Comparison of ENCODE assay signal across 13 cellular contexts in the genomic region with DNA sequence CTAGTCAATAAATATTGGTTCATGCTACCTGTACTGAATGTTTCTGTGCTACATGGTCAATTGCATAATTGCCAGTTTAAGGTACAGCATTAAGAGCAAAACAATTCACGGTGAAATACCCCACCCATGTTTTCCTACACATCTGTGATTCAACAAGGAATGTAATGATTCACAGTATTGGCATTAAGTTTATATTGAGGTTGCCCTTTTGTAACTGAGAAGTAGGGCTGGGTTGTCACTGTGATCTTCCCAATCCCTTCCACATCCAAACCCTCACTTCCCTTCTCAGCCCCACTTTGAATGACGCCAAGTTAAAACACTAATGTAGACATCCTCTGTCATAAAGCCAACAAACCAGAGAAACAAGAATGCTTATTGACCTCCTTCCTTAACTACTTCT.
DNase-seq lines count a peak whose midpoint lies in the region; ATAC-seq and TF ChIP-seq lines count a peak whose summit lies in the region.
"Had no signal": no experiment of that assay in that cellular context is flagged by ENCODE, and none has a peak within 500 bp of the region (broad histone marks: within the 10 kb centered on the region; RNA-seq: fewer than 3 reads in every experiment).

No MANE protein-coding gene starts in this region.

- H3K4me1 ChIP-seq in right atrium auricular region = no peaks in the 10 kb centered on the region

- in situ Hi-C loops in brain microvascular endothelial cell (cut with HindIII; ENCODE audit: low pct_ligation_motif_present, low sequenced_read_pairs) = loop anchor here (25.0 kb wide), 1 partner anchor 153 kb away; the partner anchor contains the start of gene GOLGA8J

- H3K27ac ChIP-seq in brain microvascular endothelial cell (peak overlapping the region; percentile 28), right atrium auricular region (no peak overlapping the region)

- H3K9me3 ChIP-seq in right atrium auricular region = no peaks in the 10 kb centered on the region

- ATAC-seq in HG02759 (IDR thresholded peaks at IDR 0.05; ENCODE audit: unreplicated experiment) (no peak), sciatic nerve (no peak)
- ATAC-seq: activated CD8-positive, alpha-beta memory T cell treated with anti-CD3 and anti-CD28 coated beads, Interleukin-2, amount 10 ng/mL, durations not matched to agents 7 days and 5 days had no signal

- H3K4me3 ChIP-seq in AG04449 (ENCODE audit: low read depth, low read length) (no peak overlapping the region), brain microvascular endothelial cell (ENCODE audit: low read depth, low read length) (no peak overlapping the region), right atrium auricular region (no peak overlapping the region)

- peak; percentile 10 for DNase-seq in AG04449 (ENCODE audit: low read depth, low spot score)
- peak; percentile 72 for DNase-seq in LHCN-M2 (ENCODE audit: low read depth)
- peak; percentile 63 for DNase-seq in brain microvascular endothelial cell
- DNase-seq in hepatic stellate cell (ENCODE audit: low spot score) = peak; percentile 36
- no peak for DNase-seq in activated T-helper 2 cell treated with anti-CD3 and anti-CD28 coated beads, Interferon-gamma antibody, Interleukin-2, Interleukin-4, amounts not matched to agents 10 μg/mL and 5 μg/mL and 100 μg/mL, durations not matched to agents 14 hours and 24 hours and 36 hours (ENCODE audit: low spot score)
- DNase-seq in right atrium auricular region (ENCODE audit: low spot score) = no peak
- no peak for DNase-seq in sciatic nerve (ENCODE audit: low spot score)
- DNase-seq: activated CD8-positive, alpha-beta memory T cell treated with anti-CD3 and anti-CD28 coated beads, Interleukin-2, amount 10 ng/mL, durations not matched to agents 7 days and 5 days; activated naive CD4-positive, alpha-beta T cell treated with anti-CD3 and anti-CD28 coated beads, Interleukin-2, amount 50 U/mL, for 16 hours; foreskin melanocyte; stimulated activated CD4-positive, alpha-beta T cell treated with anti-CD3 and anti-CD28 coated beads, Interleukin-2, amount 100 ng/mL, for 48 hours had no signal

- H3K27me3 Mint-ChIP-seq in activated T-helper 2 cell treated with anti-CD3 and anti-CD28 coated beads, Interferon-gamma antibody, Interleukin-2, Interleukin-4, amounts not matched to agents 10 μg/mL and 5 μg/mL and 100 μg/mL, durations not matched to agents 14 hours and 24 hours and 36 hours (ENCODE audit: low read depth) = peaks cover 6% of the 10 kb centered on the region
- H3K27me3 Mint-ChIP-seq: progenitor cell of endocrine pancreas had no signal

- H3K36me3 Mint-ChIP-seq in activated T-helper 2 cell treated with anti-CD3 and anti-CD28 coated beads, Interferon-gamma antibody, Interleukin-2, Interleukin-4, amounts not matched to agents 10 μg/mL and 5 μg/mL and 100 μg/mL, durations not matched to agents 14 hours and 24 hours and 36 hours (ENCODE audit: low read depth) = no peaks in the 10 kb centered on the region
- H3K36me3 Mint-ChIP-seq: activated CD8-positive, alpha-beta memory T cell treated with anti-CD3 and anti-CD28 coated beads, Interleukin-2, amount 10 ng/mL, durations not matched to agents 7 days and 5 days had no signal

- no peaks in the 10 kb centered on the region for H3K36me3 ChIP-seq in brain microvascular endothelial cell (replicated peaks)
- H3K36me3 ChIP-seq in right atrium auricular region = no peaks in the 10 kb centered on the region

- no peaks in the 10 kb centered on the region for H3K4me1 Mint-ChIP-seq in activated T-helper 2 cell treated with anti-CD3 and anti-CD28 coated beads, Interferon-gamma antibody, Interleukin-2, Interleukin-4, amounts not matched to agents 10 μg/mL and 5 μg/mL and 100 μg/mL, durations not matched to agents 14 hours and 24 hours and 36 hours (ENCODE audit: low read depth)
- H3K4me1 Mint-ChIP-seq: activated CD8-positive, alpha-beta memory T cell treated with anti-CD3 and anti-CD28 coated beads, Interleukin-2, amount 10 ng/mL, durations not matched to agents 7 days and 5 days had no signal

- no peak for TF ChIP-seq CTCF in AG04449 (IDR thresholded peaks at IDR 0.05; ENCODE audit: insufficient read depth, low read length, missing control alignments)
- no peak for TF ChIP-seq CTCF in brain microvascular endothelial cell (IDR thresholded peaks at IDR 0.05; ENCODE audit: low read depth, low read length, missing control alignments)
- TF ChIP-seq CTCF in right atrium auricular region (IDR thresholded peaks at IDR 0.05) = no peak

- intact Hi-C loops in activated T-helper 2 cell treated with anti-CD3 and anti-CD28 coated beads, Interferon-gamma antibody, Interleukin-2, Interleukin-4, amounts not matched to agents 10 μg/mL and 5 μg/mL and 100 μg/mL, durations not matched to agents 14 hours and 24 hours and 36 hours (cut with micrococcal nuclease) = no loop called here
- intact Hi-C loops in sciatic nerve (cut with DNase I) = no loop called here

- POLR2A ChIA-PET in AG04449 (lab: Yijun Ruan, JAX) = no interaction called here

- H3K9me3 Mint-ChIP-seq in activated T-helper 2 cell treated with anti-CD3 and anti-CD28 coated beads, Interferon-gamma antibody, Interleukin-2, Interleukin-4, amounts not matched to agents 10 μg/mL and 5 μg/mL and 100 μg/mL, durations not matched to agents 14 hours and 24 hours and 36 hours = no peaks in the 10 kb centered on the region

- CTCF ChIA-PET in AG04449 (lab: Yijun Ruan, JAX) = interaction anchor here (4.2 kb wide), 1 partner anchor 9 kb away, joined by 32 read pairs; no protein-coding TSS in a partner anchor

- H3K27me3 ChIP-seq in brain microvascular endothelial cell (replicated peaks) (no peaks in the 10 kb centered on the region), right atrium auricular region (no peaks in the 10 kb centered on the region)

- H3K27ac Mint-ChIP-seq in activated T-helper 2 cell treated with anti-CD3 and anti-CD28 coated beads, Interferon-gamma antibody, Interleukin-2, Interleukin-4, amounts not matched to agents 10 μg/mL and 5 μg/mL and 100 μg/mL, durations not matched to agents 14 hours and 24 hours and 36 hours = no peak overlapping the region
- H3K27ac Mint-ChIP-seq: activated CD8-positive, alpha-beta memory T cell treated with anti-CD3 and anti-CD28 coated beads, Interleukin-2, amount 10 ng/mL, durations not matched to agents 7 days and 5 days; progenitor cell of endocrine pancreas had no signal

- no peak overlapping the region for H3K4me3 Mint-ChIP-seq in activated T-helper 2 cell treated with anti-CD3 and anti-CD28 coated beads, Interferon-gamma antibody, Interleukin-2, Interleukin-4, amounts not matched to agents 10 μg/mL and 5 μg/mL and 100 μg/mL, durations not matched to agents 14 hours and 24 hours and 36 hours (ENCODE audit: low read depth)
- H3K4me3 Mint-ChIP-seq: activated CD8-positive, alpha-beta memory T cell treated with anti-CD3 and anti-CD28 coated beads, Interleukin-2, amount 10 ng/mL, durations not matched to agents 7 days and 5 days had no signal

Comparison
In these comparisons a context has a peak if more than half of its experiments do, and no peak if none do; other contexts are left out.
1. DNase-seq: peak in AG04449 (single experiment), LHCN-M2 (single experiment), brain microvascular endothelial cell (single experiment) and hepatic stellate cell (single experiment); none in activated T-helper 2 cell treated with anti-CD3 and anti-CD28 coated beads, Interferon-gamma antibody, Interleukin-2, Interleukin-4, amounts not matched to agents 10 μg/mL and 5 μg/mL and 100 μg/mL, durations not matched to agents 14 hours and 24 hours and 36 hours (single experiment), right atrium auricular region (single experiment) and sciatic nerve (single experiment).